ENCODE assay signal across 8 cellular contexts in genomic region chr14:45426685-45427282, GRCh38.
DNase-seq lines count a peak whose midpoint lies in the region; ATAC-seq, FAIRE-seq and TF ChIP-seq lines count a peak whose summit lies in the region.

No MANE protein-coding gene starts in this region.

- DNase-seq in AG08396 (ENCODE audit: low spot score) (peak; percentile 15), HPDE6-E6E7 (ENCODE audit: extremely low spot score) (peak; percentile 7), NCI-H748 treated with DMSO at 0.1 percent for 48 hours (lab: John Stamatoyannopoulos, UW) (peak; percentile 65), chondrocyte (ENCODE audit: low spot score) (no peak), lung microvascular endothelial cell (ENCODE audit: low read depth in 2 of 2) (peak; percentile 46 to 48), GM12891 (ENCODE audit: insufficient read length, low spot score) (no peak)
- no peak for DNase-seq in activated effector memory CD4-positive, alpha-beta T cell treated with anti-CD3 and anti-CD28 coated beads, Interleukin-2, amount 50 U/mL, for 16 hours

- H3K36me3 Mint-ChIP-seq in chondrocyte (ENCODE audit: low read depth) = no peaks in the 10 kb centered on the region

- no peak for TF ChIP-seq POLR2A in GM12891 (IDR thresholded peaks at IDR 0.05; ENCODE audit: low read depth, low read length)

- H3K27me3 Mint-ChIP-seq in chondrocyte (ENCODE audit: low read depth) = peaks cover 7% of the 10 kb centered on the region

- no peaks in the 10 kb centered on the region for H3K4me1 Mint-ChIP-seq in chondrocyte (ENCODE audit: low read depth)

- H3K27ac Mint-ChIP-seq in chondrocyte (ENCODE audit: unreplicated experiment) = no peak overlapping the region

- H3K9me3 Mint-ChIP-seq in chondrocyte (ENCODE audit: low read depth) = peaks cover 6% of the 10 kb centered on the region

- H3K4me3 Mint-ChIP-seq in chondrocyte (ENCODE audit: unreplicated experiment) = no peak overlapping the region

- ATAC-seq in GM18519 (IDR thresholded peaks at IDR 0.05; ENCODE audit: low FRiP score, unreplicated experiment) = peak; percentile 87

- TF ChIP-seq CTCF in chondrocyte (IDR thresholded peaks at IDR 0.05) = peak; percentile 87

- no peak for FAIRE-seq in GM12891 (lab: Jason Lieb, UNC)

TF ChIP-seq in GM12891, 5 proteins besides CTCF, POLR2A, EP300 and RAD21:
- TF ChIP-seq POLR2AphosphoS5 (IDR thresholded peaks at IDR 0.05; ENCODE audit: low read depth, low read length) = no peak
- TF ChIP-seq TAF1 (IDR thresholded peaks at IDR 0.05; ENCODE audit: low read depth, low read length) = no peak
- no peak for TF ChIP-seq SPI1 (IDR thresholded peaks at IDR 0.05; ENCODE audit: low read depth, low read length)
- TF ChIP-seq PAX5 (IDR thresholded peaks at IDR 0.05; ENCODE audit: insufficient read depth, low read length, severe bottlenecking) = no peak
- TF ChIP-seq POU2F2 (IDR thresholded peaks at IDR 0.05; ENCODE audit: low read depth, low read length) = no peak

Comparison
In these comparisons a context has a peak if more than half of its experiments do, and no peak if none do; other contexts are left out.
1. DNase-seq: peak in AG08396 (single experiment), HPDE6-E6E7 (single experiment), NCI-H748 treated with DMSO at 0.1 percent for 48 hours (single experiment) and lung microvascular endothelial cell (2 of 2); none in chondrocyte (single experiment), activated effector memory CD4-positive, alpha-beta T cell treated with anti-CD3 and anti-CD28 coated beads, Interleukin-2, amount 50 U/mL, for 16 hours (single experiment) and GM12891 (single experiment).